32 cellular contexts compared by ENCODE assay signal in the genomic region with DNA sequence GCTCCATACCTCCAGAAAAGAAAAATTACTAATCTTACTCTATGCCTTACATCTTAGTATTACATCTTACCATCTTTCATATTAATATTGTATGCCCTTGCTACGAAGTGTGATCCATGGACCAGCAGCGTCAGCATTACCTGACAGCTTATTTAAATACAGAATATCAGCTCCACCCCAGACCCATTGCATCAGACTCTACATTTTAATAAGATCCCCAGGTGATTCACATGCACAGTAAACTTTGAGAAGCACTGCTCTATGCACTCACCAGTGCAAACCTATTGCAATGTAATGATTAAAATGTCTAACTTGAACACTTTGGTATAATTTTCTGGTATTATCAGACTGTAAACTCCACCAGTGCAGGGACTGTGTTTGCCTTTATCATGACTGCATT. TPM values are rescaled to one million over a fixed set of nuclear protein-coding genes. Genes with fewer than 3 reads are reported as not detected.
"Had no signal": no experiment of that assay in that cellular context is flagged by ENCODE, and none has a peak within 500 bp of the region (broad histone marks: within the 10 kb centered on the region; RNA-seq: fewer than 3 reads in every experiment).

No MANE protein-coding gene starts in this region.

- H3K36me3 Mint-ChIP-seq: activated CD4-positive, alpha-beta memory T cell treated with anti-CD3 and anti-CD28 coated beads for 36 hours; activated CD8-positive, alpha-beta memory T cell treated with anti-CD3 and anti-CD28 coated beads, Interleukin-2, amount 10 ng/mL, durations not matched to agents 7 days and 5 days; activated naive CD8-positive, alpha-beta T cell had no signal

- H3K27ac Mint-ChIP-seq: activated B cell treated with CpG ODN at 0.5 μM for 24 hours; activated CD4-positive, alpha-beta memory T cell treated with anti-CD3 and anti-CD28 coated beads for 36 hours; activated CD4-positive, alpha-beta T cell treated with anti-CD3 and anti-CD28 coated beads for 36 hours; activated CD4-positive, alpha-beta T cell treated with anti-CD3 and anti-CD28 coated beads, Interleukin-2, amount 10 ng/mL, durations not matched to agents 24 days and 14 days; activated CD8-positive, alpha-beta memory T cell treated with anti-CD3 and anti-CD28 coated beads, Interleukin-2, amount 10 ng/mL, durations not matched to agents 7 days and 5 days; activated CD8-positive, alpha-beta T cell treated with anti-CD3 and anti-CD28 coated beads, Interleukin-2, amount 10 ng/mL, durations not matched to agents 7 days and 5 days; activated naive CD8-positive, alpha-beta T cell; activated T-helper 1 cell treated with anti-CD3 and anti-CD28 coated beads, Interleukin-12 subunit alpha, Interleukin-12 subunit beta, Interleukin-2, Interleukin-4 antibody, amounts not matched to agents 30 ng/mL and 10 ng/mL and 1 ng/mL, durations not matched to agents 14 hours and 24 hours and 36 hours; effector memory CD8-positive, alpha-beta T cell; T-helper 17 cell; T-helper 2 cell treated with Interferon-gamma antibody and Interleukin-4, amounts not matched to agents 5 μg/mL and 100 μg/mL, for 36 hours had no signal

- H3K9me3 Mint-ChIP-seq: activated B cell treated with CpG ODN at 0.5 μM for 24 hours; activated CD4-positive, alpha-beta memory T cell treated with anti-CD3 and anti-CD28 coated beads for 36 hours; activated CD4-positive, alpha-beta T cell treated with anti-CD3 and anti-CD28 coated beads, Interleukin-2, amount 10 ng/mL, durations not matched to agents 24 days and 14 days; activated T-helper 1 cell treated with anti-CD3 and anti-CD28 coated beads, Interleukin-12 subunit alpha, Interleukin-12 subunit beta, Interleukin-2, Interleukin-4 antibody, amounts not matched to agents 30 ng/mL and 10 ng/mL and 1 ng/mL, durations not matched to agents 14 hours and 24 hours and 36 hours; effector memory CD8-positive, alpha-beta T cell; T-helper 2 cell treated with Interferon-gamma antibody and Interleukin-4, amounts not matched to agents 5 μg/mL and 100 μg/mL, for 36 hours had no signal

- H3K27me3 ChIP-seq: brain microvascular endothelial cell had no signal

- H3K36me3 ChIP-seq: brain microvascular endothelial cell, WERI-Rb-1 had no signal

- H3K4me3 Mint-ChIP-seq: activated B cell treated with CpG ODN at 0.5 μM for 24 hours; activated CD4-positive, alpha-beta memory T cell treated with anti-CD3 and anti-CD28 coated beads for 36 hours; activated CD4-positive, alpha-beta T cell treated with anti-CD3 and anti-CD28 coated beads for 36 hours; activated CD4-positive, alpha-beta T cell treated with anti-CD3 and anti-CD28 coated beads, Interleukin-2, amount 10 ng/mL, durations not matched to agents 24 days and 14 days; activated CD8-positive, alpha-beta memory T cell treated with anti-CD3 and anti-CD28 coated beads, Interleukin-2, amount 10 ng/mL, durations not matched to agents 7 days and 5 days; activated CD8-positive, alpha-beta T cell treated with anti-CD3 and anti-CD28 coated beads, Interleukin-2, amount 10 ng/mL, durations not matched to agents 7 days and 5 days; activated naive CD8-positive, alpha-beta T cell; activated T-helper 1 cell treated with anti-CD3 and anti-CD28 coated beads, Interleukin-12 subunit alpha, Interleukin-12 subunit beta, Interleukin-2, Interleukin-4 antibody, amounts not matched to agents 30 ng/mL and 10 ng/mL and 1 ng/mL, durations not matched to agents 14 hours and 24 hours and 36 hours; effector memory CD8-positive, alpha-beta T cell; T-helper 17 cell; T-helper 2 cell treated with Interferon-gamma antibody and Interleukin-4, amounts not matched to agents 5 μg/mL and 100 μg/mL, for 36 hours had no signal

- ATAC-seq: activated CD4-positive, alpha-beta T cell treated with anti-CD3 and anti-CD28 coated beads for 36 hours; activated CD8-positive, alpha-beta memory T cell treated with anti-CD3 and anti-CD28 coated beads, Interleukin-2, amount 10 ng/mL, durations not matched to agents 7 days and 5 days; activated CD8-positive, alpha-beta T cell treated with anti-CD3 and anti-CD28 coated beads, Interleukin-2, amount 10 ng/mL, durations not matched to agents 7 days and 5 days; effector memory CD8-positive, alpha-beta T cell; T-helper 17 cell had no signal

- DNase-seq: activated B cell treated with CpG ODN at 0.5 μM for 24 hours; activated CD4-positive, alpha-beta memory T cell treated with anti-CD3 and anti-CD28 coated beads for 36 hours; activated CD4-positive, alpha-beta T cell treated with anti-CD3 and anti-CD28 coated beads for 36 hours; activated CD4-positive, alpha-beta T cell treated with anti-CD3 and anti-CD28 coated beads, Interleukin-2, amount 10 ng/mL, durations not matched to agents 24 days and 14 days; activated CD4-positive, CD25-positive, alpha-beta regulatory T cell treated with anti-CD3 and anti-CD28 coated beads, Interleukin-2, amount 50 U/mL, for 72 hours; activated CD8-positive, alpha-beta memory T cell treated with anti-CD3 and anti-CD28 coated beads, Interleukin-2, amount 10 ng/mL, durations not matched to agents 7 days and 5 days; activated CD8-positive, alpha-beta memory T cell treated with anti-CD3 and anti-CD28 coated beads, Interleukin-2, amount 50 U/mL, for 4 hours; activated CD8-positive, alpha-beta T cell treated with anti-CD3 and anti-CD28 coated beads, Interleukin-2, amount 10 ng/mL, durations not matched to agents 7 days and 5 days; activated gamma-delta T cell; activated naive CD4-positive, alpha-beta T cell treated with anti-CD3 and anti-CD28 coated beads, Interleukin-2, amount 50 U/mL, for 16 hours; activated naive CD4-positive, alpha-beta T cell treated with Interleukin-2 at 50 U/mL for 16 hours; activated T-cell treated with anti-CD3 and anti-CD28 coated beads, Interleukin-2, amount 50 U/mL, for 1 hour; activated T-cell treated with anti-CD3 and anti-CD28 coated beads, Interleukin-2, amount 50 U/mL, for 48 hours; amniotic stem cell; anterior cingulate cortex; brain microvascular endothelial cell; caudate nucleus; cortex of kidney; dermis blood vessel endothelial cell; effector CD4-positive, alpha-beta T cell; effector memory CD8-positive, alpha-beta T cell; foreskin fibroblast; head of caudate nucleus; T-helper 1 cell; T-helper 17 cell; T1000; WERI-Rb-1 had no signal

- H3K4me1 Mint-ChIP-seq: activated B cell treated with CpG ODN at 0.5 μM for 24 hours; activated CD4-positive, alpha-beta T cell treated with anti-CD3 and anti-CD28 coated beads for 36 hours; activated CD4-positive, alpha-beta T cell treated with anti-CD3 and anti-CD28 coated beads, Interleukin-2, amount 10 ng/mL, durations not matched to agents 24 days and 14 days; activated CD8-positive, alpha-beta memory T cell treated with anti-CD3 and anti-CD28 coated beads, Interleukin-2, amount 10 ng/mL, durations not matched to agents 7 days and 5 days; T-helper 17 cell had no signal

- H3K27ac ChIP-seq: brain microvascular endothelial cell, epithelial cell of prostate, WERI-Rb-1 had no signal

RNA-seq across cellular contexts. Expression of a gene that starts 14.1 kb away (rescaled TPM):
- total RNA-seq: activated B cell treated with CpG ODN at 0.5 μM for 24 hours; activated CD4-positive, alpha-beta T cell treated with anti-CD3 and anti-CD28 coated beads for 36 hours; activated CD4-positive, alpha-beta T cell treated with anti-CD3 and anti-CD28 coated beads, Interleukin-2, amount 10 ng/mL, durations not matched to agents 24 days and 14 days; activated CD8-positive, alpha-beta memory T cell treated with anti-CD3 and anti-CD28 coated beads for 36 hours; activated CD8-positive, alpha-beta memory T cell treated with anti-CD3 and anti-CD28 coated beads, Interleukin-2, amount 10 ng/mL, durations not matched to agents 7 days and 5 days; activated CD8-positive, alpha-beta T cell treated with anti-CD3 and anti-CD28 coated beads, Interleukin-2, amount 10 ng/mL, durations not matched to agents 7 days and 5 days; activated T-helper 1 cell treated with anti-CD3 and anti-CD28 coated beads, Interleukin-12 subunit alpha, Interleukin-12 subunit beta, Interleukin-2, Interleukin-4 antibody, amounts not matched to agents 30 ng/mL and 10 ng/mL and 1 ng/mL, durations not matched to agents 14 hours and 24 hours and 36 hours; T-helper 17 cell had no signal
